In genomic region chrX:65034292-65034640, GRCh38 we compare ENCODE assay signal across 8 cellular contexts. TPM values are rescaled to one million over a fixed set of nuclear protein-coding genes. Genes with fewer than 3 reads are reported as not detected.
DNase-seq lines count a peak whose midpoint lies in the region; ATAC-seq and TF ChIP-seq lines count a peak whose summit lies in the region.

No MANE protein-coding gene starts in this region.

- POLR2A ChIA-PET in Caco-2 (lab: Charles Lee) = interaction anchor here (0.6 to 1.2 kb wide), 3 partner anchors 58 to 417 kb away, joined by 3 to 4 read pairs (median 3); partner anchors contain the start of gene ZC4H2

- H3K9ac ChIP-seq in OCI-LY1 (ENCODE audit: low read length) (peak overlapping the region; percentile 63; the same call in 1 of the 2 replicates), fibroblast of lung (ENCODE audit: insufficient read depth, low read length) (peak overlapping the region; percentile 58)

- no peaks in the 10 kb centered on the region for H4K20me1 ChIP-seq in OCI-LY1 (ENCODE audit: insufficient read depth, low read length)
- no peaks in the 10 kb centered on the region for H4K20me1 ChIP-seq in fibroblast of lung (ENCODE audit: control insufficient read depth, extremely low read depth, insufficient read depth, low read length)

- peak overlapping the region; percentile 87 for H3K27ac Mint-ChIP-seq in Caco-2 (ENCODE audit: unreplicated experiment)
- peak overlapping the region; percentile 89 for H3K27ac Mint-ChIP-seq in progenitor cell of endocrine pancreas

- no peaks in the 10 kb centered on the region for H3K9me2 ChIP-seq in OCI-LY1 (ENCODE audit: low read depth, low read length)

- no peak overlapping the region for H3K27ac ChIP-seq in OCI-LY1 (ENCODE audit: low read depth, low read length, poor library complexity, severe bottlenecking)
- peak overlapping the region; percentile 77 for H3K27ac ChIP-seq in fibroblast of lung (ENCODE audit: insufficient read depth, low read length)

- ATAC-seq in HG03039 (IDR thresholded peaks at IDR 0.05; ENCODE audit: unreplicated experiment) (no peak), HG03159 (IDR thresholded peaks at IDR 0.05; ENCODE audit: unreplicated experiment) (no peak)

- CTCF ChIA-PET in Caco-2 (lab: Charles Lee) = interaction anchor here (2.4 kb wide), 1 partner anchor 162 kb away, joined by 14 read pairs; no protein-coding TSS in a partner anchor

- BruUV-seq in Caco-2 (replicated peaks; lab: Mats Ljungman, UMichigan) = no TSS peak

- H3K9me3 ChIP-seq in Caco-2 (no peaks in the 10 kb centered on the region), OCI-LY1 (ENCODE audit: low read length) (no peaks in the 10 kb centered on the region), fibroblast of lung (ENCODE audit: control insufficient read depth, insufficient read depth, low read depth, low read length) (no peaks in the 10 kb centered on the region)

- H3K36me3 ChIP-seq in Caco-2 (ENCODE audit: control insufficient read depth, insufficient read depth, low read length) (no peaks in the 10 kb centered on the region), OCI-LY1 (ENCODE audit: insufficient read depth, low read length) (no peaks in the 10 kb centered on the region), fibroblast of lung (ENCODE audit: control insufficient read depth, insufficient read depth, low read length) (no peaks in the 10 kb centered on the region)

- intact Hi-C loops in Caco-2 (cut with micrococcal nuclease; ENCODE audit: unreplicated experiment) = loop anchor here (1.0 to 10.0 kb wide), 4 partner anchors 58 to 417 kb away; partner anchors contain the start of gene ZC4H2

- H2AFZ ChIP-seq in OCI-LY1 (ENCODE audit: low read length) (peak overlapping the region; percentile 70; the same call in 1 of the 2 replicates), fibroblast of lung (ENCODE audit: low read length) (peak overlapping the region; percentile 98)

- peaks cover 7% of the 10 kb centered on the region for H3K36me3 Mint-ChIP-seq in Caco-2 (ENCODE audit: insufficient read depth, unreplicated experiment)
- H3K36me3 Mint-ChIP-seq in progenitor cell of endocrine pancreas (ENCODE audit: insufficient read depth) = no peaks in the 10 kb centered on the region

- H3K4me3 ChIP-seq in Caco-2 (ENCODE audit: low read depth, low read length) = peak overlapping the region; percentile 75
- H3K4me3 ChIP-seq in OCI-LY1 (ENCODE audit: low read depth, low read length, poor library complexity, severe bottlenecking) = peak overlapping the region; percentile 66
- peak overlapping the region; percentile 59 to 74 (median 67) for H3K4me3 ChIP-seq in fibroblast of lung (replicated peaks in 1 of 4; ENCODE audit: control extremely low read depth in 1 of 4, insufficient read depth in 1 of 4, low read depth in 3 of 4, low read length in 4 of 4)

- no peaks in the 10 kb centered on the region for H3F3A ChIP-seq in OCI-LY1 (ENCODE audit: insufficient read depth, low read length)

- H3K4me1 Mint-ChIP-seq in Caco-2 (ENCODE audit: low read depth, unreplicated experiment) (peaks cover 8% of the 10 kb centered on the region), progenitor cell of endocrine pancreas (ENCODE audit: low read depth) (peaks cover 5% of the 10 kb centered on the region)

- H3K4me2 ChIP-seq in OCI-LY1 (ENCODE audit: low read length) (peak overlapping the region; percentile 76), fibroblast of lung (ENCODE audit: extremely low read depth, insufficient read depth, low read length) (peak overlapping the region; percentile 44)

- TF ChIP-seq CTCF in Caco-2 (IDR thresholded peaks at IDR 0.05; ENCODE audit: insufficient read depth in 1 of 2, low read depth in 1 of 2, low read length in 1 of 2, severe bottlenecking in 1 of 2, unreplicated experiment in 1 of 2) (no peak), OCI-LY1 (IDR thresholded peaks at IDR 0.05; ENCODE audit: low read length) (no peak), fibroblast of lung (conservative IDR thresholded peaks at IDR 0.05 in 1 of 2, IDR thresholded peaks at IDR 0.05 in 1 of 2; ENCODE audit: low read depth in 1 of 2, low read length in 2 of 2) (no peak), progenitor cell of endocrine pancreas (IDR thresholded peaks at IDR 0.05; ENCODE audit: unreplicated experiment) (no peak)

- H3K27me3 Mint-ChIP-seq in Caco-2 (ENCODE audit: insufficient read depth, unreplicated experiment) = no peaks in the 10 kb centered on the region
- H3K27me3 Mint-ChIP-seq in progenitor cell of endocrine pancreas = no peaks in the 10 kb centered on the region

- no peaks in the 10 kb centered on the region for H3K79me2 ChIP-seq in OCI-LY1 (ENCODE audit: insufficient read depth, low read length)
- H3K79me2 ChIP-seq in fibroblast of lung (ENCODE audit: control insufficient read depth, insufficient read depth, low read length) = no peaks in the 10 kb centered on the region

- H3K4me3 Mint-ChIP-seq in Caco-2 (ENCODE audit: unreplicated experiment) (peak overlapping the region; percentile 77), progenitor cell of endocrine pancreas (ENCODE audit: low read depth) (peak overlapping the region; percentile 91)

- H3K9me3 Mint-ChIP-seq in Caco-2 (ENCODE audit: unreplicated experiment) = no peaks in the 10 kb centered on the region
- H3K9me3 Mint-ChIP-seq in progenitor cell of endocrine pancreas (ENCODE audit: low read depth) = peaks cover 12% of the 10 kb centered on the region

- DNase-seq in Caco-2 = peak in 1 of 2 experiments; percentile 0
- no peak for DNase-seq in fibroblast of lung (ENCODE audit: low read depth in 2 of 2)
- DNase-seq in progenitor cell of endocrine pancreas (ENCODE audit: low spot score, unreplicated experiment) = no peak
- no peak for DNase-seq in T1000 (lab: John Stamatoyannopoulos, UW)
- no peak for DNase-seq in GOT3 (lab: John Stamatoyannopoulos, UW)

- no peaks in the 10 kb centered on the region for H3K4me1 ChIP-seq in Caco-2
- no peaks in the 10 kb centered on the region for H3K4me1 ChIP-seq in OCI-LY1 (ENCODE audit: insufficient read depth, low read length, severe bottlenecking)
- H3K4me1 ChIP-seq in fibroblast of lung (ENCODE audit: control insufficient read depth, extremely low read depth, insufficient read depth, low read length) = no peaks in the 10 kb centered on the region

- H3K27me3 ChIP-seq in Caco-2 (replicated peaks; ENCODE audit: control insufficient read depth, insufficient read depth, low read length) (no peaks in the 10 kb centered on the region), OCI-LY1 (ENCODE audit: insufficient read depth, low read length) (no peaks in the 10 kb centered on the region), fibroblast of lung (ENCODE audit: control insufficient read depth, insufficient read depth, low read length) (no peaks in the 10 kb centered on the region)

RNA-seq across cellular contexts. Expression of gene ZC3H12B, which starts 0.4 kb away (rescaled TPM):
- total RNA-seq in Caco-2 (2022) (2.8 and 3.2 TPM in 2 replicates), fibroblast of lung (0.51 and 0.66 TPM in 2 replicates), progenitor cell of endocrine pancreas (8.0 and 8.2 TPM in 2 replicates)
- polyA plus RNA-seq in fibroblast of lung = 0.78 and 1.0 TPM in 2 replicates
- 0.38 and 0.51 TPM in 2 replicates for polyA plus RNA-seq in fibroblast of lung (2012)
- polyA minus RNA-seq in fibroblast of lung (ENCODE audit: low replicate concordance) = 0.04 and 1.6 TPM in 2 replicates

RNA-seq across cellular contexts. Expression of gene ZC4H2, which starts 58.0 kb away (rescaled TPM):
- total RNA-seq in Caco-2 (2022) = 7.3 and 7.6 TPM in 2 replicates
- total RNA-seq in fibroblast of lung = 3.3 and 4.5 TPM in 2 replicates
- 14.0 and 14.2 TPM in 2 replicates for polyA plus RNA-seq in fibroblast of lung
- polyA plus RNA-seq in fibroblast of lung (2012) = 8.2 and 8.3 TPM in 2 replicates
- polyA minus RNA-seq in fibroblast of lung (ENCODE audit: low replicate concordance) = 3.5 and 8.6 TPM in 2 replicates
- total RNA-seq in progenitor cell of endocrine pancreas = 32.3 and 37.0 TPM in 2 replicates
